ENCODE assay signal across 12 cellular contexts in the genomic region with DNA sequence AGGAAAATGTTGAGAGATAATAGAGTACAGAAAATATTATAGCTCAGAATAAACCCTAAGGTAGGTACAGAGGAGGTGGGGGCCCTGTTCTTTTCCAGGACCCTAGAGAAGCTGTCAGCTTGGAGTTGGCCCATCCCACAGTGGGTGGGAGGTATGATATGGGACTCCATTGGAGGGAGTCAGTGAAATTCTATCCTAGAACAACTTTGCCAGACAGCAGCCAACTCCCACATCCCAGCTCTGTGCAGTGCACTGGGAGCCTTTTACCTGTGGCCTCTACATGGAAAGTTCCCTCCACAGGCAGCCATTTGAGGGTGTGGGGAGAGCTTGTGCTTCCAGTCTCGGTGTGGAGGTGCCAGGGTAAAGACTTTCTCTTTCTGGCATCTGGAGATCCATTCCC. TPM values are rescaled to one million over a fixed set of nuclear protein-coding genes. Genes with fewer than 3 reads are reported as not detected.
DNase-seq lines count a peak whose midpoint lies in the region; ATAC-seq, FAIRE-seq and TF ChIP-seq lines count a peak whose summit lies in the region.
"Had no signal": no experiment of that assay in that cellular context is flagged by ENCODE, and none has a peak within 500 bp of the region (broad histone marks: within the 10 kb centered on the region; RNA-seq: fewer than 3 reads in every experiment).

No MANE protein-coding gene starts in this region.

- no peaks in the 10 kb centered on the region for H3K9me2 ChIP-seq in Karpas-422 (replicated peaks; ENCODE audit: insufficient read depth, low read length)

- H2AFZ ChIP-seq in Karpas-422 (ENCODE audit: low read length) = no peak overlapping the region

- H3K36me3 Mint-ChIP-seq in stimulated activated naive B cell treated with anti-CD40 and anti-IgM and Interleukin-4, amounts not matched to agents 10 μg/mL and 1 μg/mL and 100 μg/mL, for 72 hours = no peaks in the 10 kb centered on the region

- 44 to 67% (median 53%) methylated on average over 1 of the region's 1 CpG for WGBS in small intestine, 3 donors

- TF ChIP-seq CTCF in dorsolateral prefrontal cortex (IDR thresholded peaks at IDR 0.05 in 54 of 56, conservative IDR thresholded peaks at IDR 0.05 in 2 of 56; ENCODE audit: low read depth in 1 of 56, partially characterized antibody in 56 of 56) = no peak

- no peak overlapping the region for H3K4me3 ChIP-seq in BLaER1 treated with 17β-estradiol and CSF1 and Interleukin-3, amounts not matched to agents 10 nM and 100 nM
- H3K4me3 ChIP-seq in small intestine (ENCODE audit: low read depth in 1 of 2, low read length in 2 of 2) = no peak overlapping the region
- H3K4me3 ChIP-seq in Karpas-422 (ENCODE audit: low read length) = no peak overlapping the region
- H3K4me3 ChIP-seq in dorsolateral prefrontal cortex = no peak overlapping the region

- H3K27me3 Mint-ChIP-seq in stimulated activated naive B cell treated with anti-CD40 and anti-IgM and Interleukin-4, amounts not matched to agents 10 μg/mL and 1 μg/mL and 100 μg/mL, for 72 hours = peaks cover 10 to 20% of the 10 kb centered on the region in 2 donors

- H3K79me2 ChIP-seq in Karpas-422 (ENCODE audit: low read length) = no peaks in the 10 kb centered on the region

- no peaks in the 10 kb centered on the region for H3K4me1 Mint-ChIP-seq in stimulated activated naive B cell treated with anti-CD40 and anti-IgM and Interleukin-4, amounts not matched to agents 10 μg/mL and 1 μg/mL and 100 μg/mL, for 72 hours

- peak overlapping the region in 9 of 11 experiments; percentile 30 to 77 (median 65); a peak in 17 of 22 replicates for H3K4me2 ChIP-seq in BLaER1 treated with 17β-estradiol and CSF1 and Interleukin-3, amounts not matched to agents 10 nM and 100 nM
- no peak overlapping the region for H3K4me2 ChIP-seq in Karpas-422 (ENCODE audit: low read depth, low read length, poor library complexity, severe bottlenecking)

- peaks cover 0 to 4% (median 0%) of the 10 kb centered on the region in 11 experiments; a peak in 1 of 22 replicates for H3K36me3 ChIP-seq in BLaER1 treated with 17β-estradiol and CSF1 and Interleukin-3, amounts not matched to agents 10 nM and 100 nM
- H3K36me3 ChIP-seq in small intestine (ENCODE audit: control insufficient read depth in 2 of 2, insufficient read depth in 2 of 2, low read length in 2 of 2) = no peaks in the 10 kb centered on the region
- H3K36me3 ChIP-seq in Karpas-422 (ENCODE audit: insufficient read depth, low read length) = no peaks in the 10 kb centered on the region

- no peak overlapping the region for H3K27ac Mint-ChIP-seq in stimulated activated naive B cell treated with anti-CD40 and anti-IgM and Interleukin-4, amounts not matched to agents 10 μg/mL and 1 μg/mL and 100 μg/mL, for 72 hours

- DNase-seq in OCI-M1 (lab: John Stamatoyannopoulos, UW) (peak; percentile 55), iPS-NIHi11 (ENCODE audit: low spot score) (peak; percentile 49), small intestine (peak; percentile 15), Karpas-422 (no peak), dorsolateral prefrontal cortex (no peak)
- DNase-seq in stimulated activated naive B cell treated with anti-CD40 and anti-IgM and Interleukin-4, amounts not matched to agents 10 μg/mL and 1 μg/mL and 100 μg/mL, for 72 hours = no peak
- DNase-seq: activated CD4-positive, alpha-beta T cell treated with anti-CD3 and anti-CD28 coated beads, Interleukin-2, amount 50 U/mL, for 4 hours; amygdala; Caco-2; foreskin fibroblast had no signal

- no peak for FAIRE-seq in small intestine (lab: Jason Lieb, UNC)

- H3K4me1 ChIP-seq in BLaER1 treated with 17β-estradiol and CSF1 and Interleukin-3, amounts not matched to agents 10 nM and 100 nM = peaks cover 15 to 72% (median 31%) of the 10 kb centered on the region in 10 experiments
- H3K4me1 ChIP-seq in small intestine (ENCODE audit: control insufficient read depth in 2 of 2, insufficient read depth in 1 of 2, low read depth in 1 of 2, low read length in 1 of 2) = peaks cover 5 to 7% of the 10 kb centered on the region in 2 donors
- H3K4me1 ChIP-seq in Karpas-422 (ENCODE audit: low read length) = no peaks in the 10 kb centered on the region; the same call in 1 of the 2 replicates

- ATAC-seq in stimulated activated naive B cell treated with anti-CD40 and anti-IgM and Interleukin-4, amounts not matched to agents 10 μg/mL and 1 μg/mL and 100 μg/mL, for 72 hours (replicated peaks) = no peak
- ATAC-seq: left lobe of liver had no signal

- intact Hi-C loops in dorsolateral prefrontal cortex (cut with DNase I) = no loop called here

- H3K9ac ChIP-seq in BLaER1 treated with 17β-estradiol and CSF1 and Interleukin-3, amounts not matched to agents 10 nM and 100 nM = peak overlapping the region in 1 of 11 experiments; percentile 59; a peak in 1 of 22 replicates
- H3K9ac ChIP-seq in Karpas-422 (ENCODE audit: low read length) = no peak overlapping the region

- no peaks in the 10 kb centered on the region for H3K27me3 ChIP-seq in BLaER1 treated with 17β-estradiol and CSF1 and Interleukin-3, amounts not matched to agents 10 nM and 100 nM
- no peaks in the 10 kb centered on the region for H3K27me3 ChIP-seq in small intestine (ENCODE audit: control insufficient read depth in 2 of 2, insufficient read depth in 2 of 2, low read length in 2 of 2)
- no peaks in the 10 kb centered on the region for H3K27me3 ChIP-seq in Karpas-422 (ENCODE audit: low read length)
- no peaks in the 10 kb centered on the region for H3K27me3 ChIP-seq in dorsolateral prefrontal cortex

- H3K4me3 Mint-ChIP-seq in stimulated activated naive B cell treated with anti-CD40 and anti-IgM and Interleukin-4, amounts not matched to agents 10 μg/mL and 1 μg/mL and 100 μg/mL, for 72 hours = no peak overlapping the region

- peak overlapping the region in 10 of 11 experiments; percentile 40 to 87 (median 68); a peak in 17 of 22 replicates for H3K27ac ChIP-seq in BLaER1 treated with 17β-estradiol and CSF1 and Interleukin-3, amounts not matched to agents 10 nM and 100 nM
- H3K27ac ChIP-seq in small intestine (ENCODE audit: low read depth in 1 of 2, low read length in 1 of 2) (peak overlapping the region; percentile 82 to 84), Karpas-422 (ENCODE audit: low read length) (no peak overlapping the region), dorsolateral prefrontal cortex (no peak overlapping the region)

- H3K9me3 ChIP-seq in BLaER1 treated with 17β-estradiol and CSF1 and Interleukin-3, amounts not matched to agents 10 nM and 100 nM (replicated peaks in 1 of 11) = peaks cover 24 to 35% (median 28%) of the 10 kb centered on the region in 11 experiments
- H3K9me3 ChIP-seq in small intestine (ENCODE audit: control insufficient read depth, low read depth) = no peaks in the 10 kb centered on the region
- H3K9me3 ChIP-seq in Karpas-422 (ENCODE audit: low read length) = no peaks in the 10 kb centered on the region
- H3K9me3 ChIP-seq: Caco-2 had no signal

- H3K9me3 Mint-ChIP-seq in stimulated activated naive B cell treated with anti-CD40 and anti-IgM and Interleukin-4, amounts not matched to agents 10 μg/mL and 1 μg/mL and 100 μg/mL, for 72 hours = peaks cover 0 to 8% of the 10 kb centered on the region in 2 donors

- H4K20me1 ChIP-seq in BLaER1 treated with 17β-estradiol and CSF1 and Interleukin-3, amounts not matched to agents 10 nM and 100 nM = no peaks in the 10 kb centered on the region
- no peaks in the 10 kb centered on the region for H4K20me1 ChIP-seq in Karpas-422 (ENCODE audit: insufficient read depth, low read depth, low read length)

RNA-seq across cellular contexts. Expression of gene CLIC5, which starts 36.8 kb away (rescaled TPM):
- polyA plus RNA-seq in small intestine = 10 to 100 TPM in 2 of 3 donors, 1 to 10 TPM in 1; 9.3 to 24.0 (median 19.5) TPM
- total RNA-seq in Karpas-422 (2014; rRNA removed; shearing (Covaris generic); ENCODE audit: low replicate concordance) = not detected in 2 replicates
- total RNA-seq in dorsolateral prefrontal cortex = 10 to 100 TPM in 4 of 120 experiments, 1 to 10 TPM in 116; 2.0 to 12.2 (median 5.3) TPM

Comparison
In these comparisons a context has a peak if more than half of its experiments do, and no peak if none do; other contexts are left out.
1. H3K27ac ChIP-seq: peak in BLaER1 treated with 17β-estradiol and CSF1 and Interleukin-3, amounts not matched to agents 10 nM and 100 nM (10 of 11) and small intestine (2 of 2); none in Karpas-422 (single experiment) and dorsolateral prefrontal cortex (0 of 59).
2. DNase-seq: peak in OCI-M1 (single experiment), iPS-NIHi11 (single experiment) and small intestine (single experiment); none in stimulated activated naive B cell treated with anti-CD40 and anti-IgM and Interleukin-4, amounts not matched to agents 10 μg/mL and 1 μg/mL and 100 μg/mL, for 72 hours (single experiment), Karpas-422 (single experiment) and dorsolateral prefrontal cortex (0 of 10).